18 cellular contexts compared by ENCODE assay signal in the genomic region with DNA sequence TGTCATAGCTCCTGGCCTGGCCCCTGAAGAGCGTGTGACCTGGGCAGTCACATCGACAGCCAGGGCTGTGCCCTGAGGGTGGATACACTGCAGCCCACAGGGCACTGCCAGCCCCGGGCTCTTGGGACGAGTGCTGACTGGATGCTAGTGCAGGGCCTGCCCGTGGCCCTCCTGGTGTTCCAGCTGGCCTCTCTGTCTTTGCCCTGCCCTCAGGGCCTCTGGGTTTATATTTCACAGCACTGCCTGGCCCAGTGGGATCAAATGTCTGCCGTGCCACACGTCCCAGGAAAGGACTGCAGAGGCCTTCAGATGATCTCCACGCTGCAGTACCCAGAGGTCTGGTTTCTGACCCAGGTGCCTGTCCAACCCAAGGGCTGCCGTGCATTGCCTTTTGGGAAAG. TPM values are rescaled to one million over a fixed set of nuclear protein-coding genes. Genes with fewer than 3 reads are reported as not detected.
DNase-seq lines count a peak whose midpoint lies in the region; ATAC-seq and TF ChIP-seq lines count a peak whose summit lies in the region.
"Had no signal": no experiment of that assay in that cellular context is flagged by ENCODE, and none has a peak within 500 bp of the region (broad histone marks: within the 10 kb centered on the region; RNA-seq: fewer than 3 reads in every experiment).

No MANE protein-coding gene starts in this region.

- H2BK120ac ChIP-seq in mesendoderm (ENCODE audit: low read depth, low read length): no peak overlapping the region

- intact Hi-C loops in activated CD4-positive, alpha-beta T cell treated with anti-CD3 and anti-CD28 coated beads for 36 hours (cut with DNase I, micrococcal nuclease): no loop called here

- POLR2A ChIA-PET in activated CD4-positive, alpha-beta T cell treated with anti-CD3 and anti-CD28 coated beads for 36 hours (lab: Charles Lee): no interaction called here

- H3K9me3 Mint-ChIP-seq in GM23338: no peaks in the 10 kb centered on the region
- no peaks in the 10 kb centered on the region for H3K9me3 Mint-ChIP-seq in activated CD4-positive, alpha-beta T cell treated with anti-CD3 and anti-CD28 coated beads for 36 hours (ENCODE audit: low read depth)
- H3K9me3 Mint-ChIP-seq: activated naive CD4-positive, alpha-beta T cell treated with anti-CD3 and anti-CD28 coated beads, Interleukin-2, amount 50 U/mL, for 24 hours; H9; T-cell; type B pancreatic cell had no signal

- H3K4me1 Mint-ChIP-seq in GM23338: peaks cover 14% of the 10 kb centered on the region
- H3K4me1 Mint-ChIP-seq in activated CD4-positive, alpha-beta T cell treated with anti-CD3 and anti-CD28 coated beads for 36 hours: peaks cover 8% of the 10 kb centered on the region
- H3K4me1 Mint-ChIP-seq: activated naive CD4-positive, alpha-beta T cell treated with anti-CD3 and anti-CD28 coated beads, Interleukin-2, amount 50 U/mL, for 24 hours had no signal

- no peaks in the 10 kb centered on the region for H3F3A ChIP-seq in GM23338 (replicated peaks; ENCODE audit: low read depth)

- H3K27ac Mint-ChIP-seq in GM23338: no peak overlapping the region
- no peak overlapping the region for H3K27ac Mint-ChIP-seq in activated CD4-positive, alpha-beta T cell treated with anti-CD3 and anti-CD28 coated beads for 36 hours
- H3K27ac Mint-ChIP-seq: activated naive CD4-positive, alpha-beta T cell treated with anti-CD3 and anti-CD28 coated beads, Interleukin-2, amount 50 U/mL, for 24 hours; H9; T-cell; type B pancreatic cell had no signal

- H3K4ac ChIP-seq in mesendoderm (ENCODE audit: low read depth, low read length): no peak overlapping the region

- H4K5ac ChIP-seq in mesendoderm (ENCODE audit: low read length): no peak overlapping the region

- no peaks in the 10 kb centered on the region for H4K20me1 ChIP-seq in GM23338 (replicated peaks; ENCODE audit: insufficient read depth)

- H3K23ac ChIP-seq in mesendoderm (ENCODE audit: low read length): no peak overlapping the region

- H3K56ac ChIP-seq in mesendoderm (ENCODE audit: low read length): peak overlapping the region; percentile 69

- no peak overlapping the region for H3K4me3 Mint-ChIP-seq in GM23338
- no peak overlapping the region for H3K4me3 Mint-ChIP-seq in activated CD4-positive, alpha-beta T cell treated with anti-CD3 and anti-CD28 coated beads for 36 hours
- H3K4me3 Mint-ChIP-seq: activated naive CD4-positive, alpha-beta T cell treated with anti-CD3 and anti-CD28 coated beads, Interleukin-2, amount 50 U/mL, for 24 hours; H9; T-cell; type B pancreatic cell had no signal

- H3K36me3 ChIP-seq in GM23338 (ENCODE audit: insufficient read depth) (no peaks in the 10 kb centered on the region), RWPE2 (ENCODE audit: low read depth) (no peaks in the 10 kb centered on the region), mesendoderm (ENCODE audit: control insufficient read depth, insufficient read depth, low read length) (no peaks in the 10 kb centered on the region)
- H3K36me3 ChIP-seq: Peyer's patch had no signal

- H3K4me1 ChIP-seq in GM23338 (ENCODE audit: insufficient read depth) (no peaks in the 10 kb centered on the region), RWPE2 (ENCODE audit: insufficient read depth, poor library complexity, severe bottlenecking) (peaks cover 4% of the 10 kb centered on the region), mesendoderm (ENCODE audit: control insufficient read depth, low read depth, low read length) (peaks cover 2% of the 10 kb centered on the region)
- H3K4me1 ChIP-seq: Peyer's patch had no signal

- no peak overlapping the region for H3K27ac ChIP-seq in GM23338 (ENCODE audit: low read depth)
- H3K27ac ChIP-seq in RWPE2 (ENCODE audit: poor library complexity, severe bottlenecking): no peak overlapping the region
- no peak overlapping the region for H3K27ac ChIP-seq in mesendoderm (ENCODE audit: low read depth, low read length)
- H3K27ac ChIP-seq: Peyer's patch had no signal

- H3K9ac ChIP-seq in mesendoderm (ENCODE audit: low read length): no peak overlapping the region

- H3K18ac ChIP-seq in mesendoderm (ENCODE audit: low read length): no peak overlapping the region

- no CpG with 5 or more reads among the region's 9 CpGs for WGBS in mesendoderm (ENCODE audit: extremely low coverage, insufficient coverage, low lambda C conversion rate)

- ATAC-seq in GM23338: peak; percentile 8; the same call in 1 of the 3 replicates
- ATAC-seq in RWPE2 (ENCODE audit: low read depth): peak; percentile 15; the same call in 1 of the 3 replicates
- no peak for ATAC-seq in activated CD4-positive, alpha-beta T cell treated with anti-CD3 and anti-CD28 coated beads for 36 hours
- ATAC-seq: activated CD4-positive, CD25-positive, alpha-beta regulatory T cell treated with anti-CD3 and anti-CD28 coated beads, Interleukin-2, amount 50 U/mL, for 24 hours; K562; T-cell had no signal

- no peaks in the 10 kb centered on the region; the same call in 2 of the 3 replicates for H3K36me3 Mint-ChIP-seq in GM23338 (ENCODE audit: low read depth)
- H3K36me3 Mint-ChIP-seq in activated CD4-positive, alpha-beta T cell treated with anti-CD3 and anti-CD28 coated beads for 36 hours (ENCODE audit: low read depth): no peaks in the 10 kb centered on the region
- H3K36me3 Mint-ChIP-seq: activated naive CD4-positive, alpha-beta T cell treated with anti-CD3 and anti-CD28 coated beads, Interleukin-2, amount 50 U/mL, for 24 hours; T-cell; type B pancreatic cell had no signal

- H3K9me3 ChIP-seq in RWPE2 (ENCODE audit: severe bottlenecking): no peaks in the 10 kb centered on the region
- H3K9me3 ChIP-seq: Peyer's patch had no signal

- no peaks in the 10 kb centered on the region for H3K9me2 ChIP-seq in GM23338 (ENCODE audit: insufficient read depth)

- H4K8ac ChIP-seq in mesendoderm (ENCODE audit: low read depth, low read length): no peak overlapping the region

- H3K27me3 ChIP-seq in GM23338 (ENCODE audit: insufficient read depth) (no peaks in the 10 kb centered on the region), RWPE2 (ENCODE audit: insufficient read depth, poor library complexity, severe bottlenecking) (no peaks in the 10 kb centered on the region), mesendoderm (ENCODE audit: insufficient read depth, low read length, poor library complexity) (no peaks in the 10 kb centered on the region)
- H3K27me3 ChIP-seq: Peyer's patch had no signal

- H3K79me2 ChIP-seq in GM23338 (replicated peaks; ENCODE audit: insufficient read depth) (no peaks in the 10 kb centered on the region), mesendoderm (ENCODE audit: control insufficient read depth, insufficient read depth, low read length) (no peaks in the 10 kb centered on the region)

- TF ChIP-seq CTCF in GM23338 (conservative IDR thresholded peaks at IDR 0.05; ENCODE audit: low read depth in 2 of 2): no peak
- no peak for TF ChIP-seq CTCF in RWPE2 (IDR thresholded peaks at IDR 0.05; ENCODE audit: poor library complexity, severe bottlenecking)

- no peak overlapping the region for H2BK5ac ChIP-seq in mesendoderm (ENCODE audit: low read length)

- H2AFZ ChIP-seq in GM23338: peak overlapping the region; percentile 83

- no peak for DNase-seq in GM23338 (ENCODE audit: low spot score)
- no peak for DNase-seq in RWPE2 (ENCODE audit: low spot score)
- DNase-seq in mesendoderm: no peak
- DNase-seq in activated CD4-positive, alpha-beta T cell treated with anti-CD3 and anti-CD28 coated beads for 36 hours: no peak
- DNase-seq in HCEC 1CT: no peak
- DNase-seq in NCI-H128 (lab: John Stamatoyannopoulos, UW; ENCODE audit: unreplicated experiment): no peak
- DNase-seq: AML-193; H9; kidney; NCI-H1417 treated with DMSO at 0.1 percent for 48 hours; Peyer's patch; stimulated activated CD4-positive, alpha-beta T cell treated with anti-CD3 and anti-CD28 coated beads, Interleukin-2, amount 100 ng/mL, for 48 hours; T-cell had no signal

- no peak overlapping the region for H2AK5ac ChIP-seq in mesendoderm (ENCODE audit: low read length)

- H3K4me3 ChIP-seq in GM23338: no peak overlapping the region
- no peak overlapping the region for H3K4me3 ChIP-seq in RWPE2 (ENCODE audit: severe bottlenecking)
- H3K4me3 ChIP-seq in mesendoderm (ENCODE audit: low read length): no peak overlapping the region
- H3K4me3 ChIP-seq: K562, Peyer's patch had no signal

- H3K27me3 Mint-ChIP-seq in GM23338 (ENCODE audit: insufficient read depth, low read depth, poor library complexity): peaks cover 9% of the 10 kb centered on the region
- no peaks in the 10 kb centered on the region for H3K27me3 Mint-ChIP-seq in activated CD4-positive, alpha-beta T cell treated with anti-CD3 and anti-CD28 coated beads for 36 hours
- H3K27me3 Mint-ChIP-seq: activated naive CD4-positive, alpha-beta T cell treated with anti-CD3 and anti-CD28 coated beads, Interleukin-2, amount 50 U/mL, for 24 hours had no signal

- no peaks in the 10 kb centered on the region for H3K79me1 ChIP-seq in mesendoderm (ENCODE audit: low read length)

- H2BK15ac ChIP-seq in mesendoderm (replicated peaks; ENCODE audit: low read depth): no peak overlapping the region

- CTCF ChIA-PET in activated CD4-positive, alpha-beta T cell treated with anti-CD3 and anti-CD28 coated beads for 36 hours (lab: Charles Lee): interaction anchor here (0.7 to 1.2 kb wide), 3 partner anchors 8 to 47 kb away, joined by 3 to 8 read pairs (median 3); no protein-coding TSS in a partner anchor

- H3K4me2 ChIP-seq in GM23338: no peak overlapping the region; the same call in 1 of the 2 replicates
- no peak overlapping the region for H3K4me2 ChIP-seq in mesendoderm (ENCODE audit: low read length)

RNA-seq across cellular contexts. Expression of gene CCDC197, which starts 10.1 kb away (rescaled TPM):
- total RNA-seq in GM23338 (2014; rRNA removed; shearing (Covaris generic)): not detected in 2 replicates
- not detected in 2 replicates for polyA plus RNA-seq in GM23338 (2016; fragmentation: Nextera tagmentation; extraction: Ambion mirVana)
- polyA plus RNA-seq in mesendoderm (2013, experiment 1 of 2): not detected
- polyA plus RNA-seq in mesendoderm (2013, experiment 2 of 2): not detected
- under 1 TPM; 0.34 to 0.53 TPM for total RNA-seq in activated CD4-positive, alpha-beta T cell treated with anti-CD3 and anti-CD28 coated beads for 36 hours
- total RNA-seq: glomerular endothelial cell, H9, K562, kidney, Peyer's patch, T-cell had no signal
- polyA plus RNA-seq: K562 had no signal

RNA-seq across cellular contexts. Expression of gene ASB2, which starts 10.6 kb away (rescaled TPM):
- 1.2 and 2.3 TPM in 2 replicates for total RNA-seq in GM23338 (2014; rRNA removed; shearing (Covaris generic))
- 1.5 and 1.7 TPM in 2 replicates for polyA plus RNA-seq in GM23338 (2016; fragmentation: Nextera tagmentation; extraction: Ambion mirVana)
- polyA plus RNA-seq in mesendoderm (2013, experiment 1 of 2): 0.45 TPM
- 0.41 TPM for polyA plus RNA-seq in mesendoderm (2013, experiment 2 of 2)
- 10 to 100 TPM; 24.8 to 25.5 TPM for total RNA-seq in activated CD4-positive, alpha-beta T cell treated with anti-CD3 and anti-CD28 coated beads for 36 hours
- total RNA-seq: K562 had no signal
- polyA plus RNA-seq: K562 had no signal

RNA-seq across cellular contexts. Expression of gene OTUB2, which starts 39.2 kb away (rescaled TPM):
- 4.1 and 4.4 TPM in 2 replicates for total RNA-seq in GM23338 (2014; rRNA removed; shearing (Covaris generic))
- polyA plus RNA-seq in GM23338 (2016; fragmentation: Nextera tagmentation; extraction: Ambion mirVana): 1.9 and 2.1 TPM in 2 replicates
- polyA plus RNA-seq in mesendoderm (2013, experiment 1 of 2): 0.93 TPM
- polyA plus RNA-seq in mesendoderm (2013, experiment 2 of 2): 1.1 TPM
- total RNA-seq in activated CD4-positive, alpha-beta T cell treated with anti-CD3 and anti-CD28 coated beads for 36 hours: under 1 TPM; 0.75 to 0.93 TPM

RNA-seq across cellular contexts. Expression of gene FAM181A, which starts 59.8 kb away (rescaled TPM):
- not detected in 2 replicates for total RNA-seq in GM23338 (2014; rRNA removed; shearing (Covaris generic))
- polyA plus RNA-seq in GM23338 (2016; fragmentation: Nextera tagmentation; extraction: Ambion mirVana): not detected in 2 replicates
- polyA plus RNA-seq in mesendoderm (2013, experiment 1 of 2): not detected
- not detected for polyA plus RNA-seq in mesendoderm (2013, experiment 2 of 2)
- not detected for total RNA-seq in activated CD4-positive, alpha-beta T cell treated with anti-CD3 and anti-CD28 coated beads for 36 hours
- total RNA-seq: glomerular endothelial cell, H9, K562, kidney, Peyer's patch, T-cell had no signal
- polyA plus RNA-seq: K562 had no signal
